ENCODE assay signal across 8 cellular contexts in genomic region chr12:95790025-95790911, GRCh38. TPM values are rescaled to one million over a fixed set of nuclear protein-coding genes. Genes with fewer than 3 reads are reported as not detected.
A peak's percentile ranks its signal among the peaks of the same experiment; 100 is the strongest.
DNase-seq lines count a peak whose midpoint lies in the region; ATAC-seq and TF ChIP-seq lines count a peak whose summit lies in the region.

Gene NTN4 (minus strand): TSS chr12:95790764. CDS start chr12:95790309, 455 bp downstream.

- H3K4me3 ChIP-seq in HUES64 (ENCODE audit: low read length) (peak within 1 kb of the TSS; percentile 72), muscle layer of colon (ENCODE audit: low read depth in 1 of 2, low read length in 2 of 2) (peak within 1 kb of the TSS; percentile 66 to 72), upper lobe of right lung (peak within 1 kb of the TSS; percentile 65)

- H3K36me3 ChIP-seq in HUES64 (ENCODE audit: insufficient read depth, low read length) (no peaks in the 10 kb centered on the region), muscle layer of colon (ENCODE audit: insufficient read depth, low read length) (no peaks in the 10 kb centered on the region), upper lobe of right lung (no peaks in the 10 kb centered on the region)

- H3K27ac ChIP-seq in HUES64 (ENCODE audit: low read depth, low read length), result no peak within 1 kb of the TSS
- peak within 1 kb of the TSS; percentile 60 for H3K27ac ChIP-seq in epithelial cell of prostate
- peak within 1 kb of the TSS; percentile 56 for H3K27ac ChIP-seq in muscle layer of colon (ENCODE audit: low read depth, low read length)
- peak within 1 kb of the TSS; percentile 80 for H3K27ac ChIP-seq in upper lobe of right lung

- POLR2A ChIA-PET in activated CD4-positive, alpha-beta T cell treated with anti-CD3 and anti-CD28 coated beads, Interleukin-2, amount 10 ng/mL, durations not matched to agents 7 days and 5 days (lab: Charles Lee), result no interaction called here

- under 1% methylated on average over 95 of the region's 95 CpGs for WGBS in HUES64

- H3K27me3 Mint-ChIP-seq in activated CD4-positive, alpha-beta T cell treated with anti-CD3 and anti-CD28 coated beads, Interleukin-2, amount 10 ng/mL, durations not matched to agents 7 days and 5 days, result peaks cover 78% of the 10 kb centered on the region

- H3K9me3 Mint-ChIP-seq in activated CD4-positive, alpha-beta T cell treated with anti-CD3 and anti-CD28 coated beads, Interleukin-2, amount 10 ng/mL, durations not matched to agents 7 days and 5 days, result no peaks in the 10 kb centered on the region

- DNase-seq in NCI-H1417 (lab: John Stamatoyannopoulos, UW) (peak; percentile 12 to 73 (median 65)), NCI-H1417 treated with DMSO at 0.1 percent for 48 hours (lab: John Stamatoyannopoulos, UW) (no peak), epithelial cell of prostate (ENCODE audit: low read depth, low spot score) (no peak), upper lobe of right lung (peak; percentile 77), COLO829 (ENCODE audit: low spot score) (no peak)
- no peak for DNase-seq in activated CD4-positive, alpha-beta T cell treated with anti-CD3 and anti-CD28 coated beads, Interleukin-2, amount 10 ng/mL, durations not matched to agents 7 days and 5 days

- TF ChIP-seq CTCF in upper lobe of right lung (IDR thresholded peaks at IDR 0.05), result no peak

- peaks cover 7% of the 10 kb centered on the region for H3K4me1 Mint-ChIP-seq in activated CD4-positive, alpha-beta T cell treated with anti-CD3 and anti-CD28 coated beads, Interleukin-2, amount 10 ng/mL, durations not matched to agents 7 days and 5 days

- ATAC-seq in upper lobe of right lung, result peak; percentile 61

- intact Hi-C loops in upper lobe of right lung (cut with DNase I), result no loop called here

- no peak within 1 kb of the TSS for H3K27ac Mint-ChIP-seq in activated CD4-positive, alpha-beta T cell treated with anti-CD3 and anti-CD28 coated beads, Interleukin-2, amount 10 ng/mL, durations not matched to agents 7 days and 5 days

- H3K9me3 ChIP-seq in HUES64 (ENCODE audit: insufficient read depth, low read depth, low read length) (no peaks in the 10 kb centered on the region), muscle layer of colon (ENCODE audit: low read length) (no peaks in the 10 kb centered on the region), upper lobe of right lung (no peaks in the 10 kb centered on the region)

- H3K4me1 ChIP-seq in HUES64 (ENCODE audit: insufficient read depth, low read length) (peaks cover 11% of the 10 kb centered on the region; the same call in 1 of the 2 replicates), muscle layer of colon (ENCODE audit: insufficient read depth, low read length) (peaks cover 9% of the 10 kb centered on the region), upper lobe of right lung (peaks cover 10% of the 10 kb centered on the region)

- H3K27me3 ChIP-seq in HUES64 (ENCODE audit: insufficient read depth, low read length) (peaks cover 85% of the 10 kb centered on the region), muscle layer of colon (ENCODE audit: control insufficient read depth in 1 of 2, insufficient read depth in 2 of 2, low read length in 2 of 2) (no peaks in the 10 kb centered on the region), upper lobe of right lung (peaks cover 24% of the 10 kb centered on the region)

- peak within 1 kb of the TSS; percentile 66 for H3K4me3 Mint-ChIP-seq in activated CD4-positive, alpha-beta T cell treated with anti-CD3 and anti-CD28 coated beads, Interleukin-2, amount 10 ng/mL, durations not matched to agents 7 days and 5 days

- H3K9ac ChIP-seq in HUES64 (ENCODE audit: low read depth, low read length), result peak within 1 kb of the TSS; percentile 53
- H3K9ac ChIP-seq in muscle layer of colon (ENCODE audit: low read length), result no peak within 1 kb of the TSS

- H3K36me3 Mint-ChIP-seq in activated CD4-positive, alpha-beta T cell treated with anti-CD3 and anti-CD28 coated beads, Interleukin-2, amount 10 ng/mL, durations not matched to agents 7 days and 5 days (ENCODE audit: low read depth), result no peaks in the 10 kb centered on the region

- CTCF ChIA-PET in activated CD4-positive, alpha-beta T cell treated with anti-CD3 and anti-CD28 coated beads, Interleukin-2, amount 10 ng/mL, durations not matched to agents 7 days and 5 days (lab: Charles Lee), result interaction anchor here (0.8 kb wide), 1 partner anchor 126 kb away, joined by 3 read pairs; no protein-coding TSS in a partner anchor

RNA-seq across cellular contexts. Expression of gene NTN4, which starts in this region (rescaled TPM):
- polyA plus RNA-seq in HUES64 (2013, experiment 1 of 2), result 1.00 TPM
- 2.1 TPM for polyA plus RNA-seq in HUES64 (2013, experiment 2 of 2)
- under 1 TPM; 0.17 to 0.40 TPM for total RNA-seq in activated CD4-positive, alpha-beta T cell treated with anti-CD3 and anti-CD28 coated beads, Interleukin-2, amount 10 ng/mL, durations not matched to agents 7 days and 5 days
- 136 TPM for total RNA-seq in upper lobe of right lung

Comparison
In these comparisons a context has a peak if more than half of its experiments do, and no peak if none do; other contexts are left out.
1. RNA of gene NTN4 (total RNA-seq): 136 TPM in upper lobe of right lung (single experiment); 0.17 to 0.40 TPM in activated CD4-positive, alpha-beta T cell treated with anti-CD3 and anti-CD28 coated beads, Interleukin-2, amount 10 ng/mL, durations not matched to agents 7 days and 5 days; every median in the first group is over 10 times any median in the second.
2. DNase-seq: peak in NCI-H1417 (3 of 3) and upper lobe of right lung (single experiment); none in NCI-H1417 treated with DMSO at 0.1 percent for 48 hours (single experiment), activated CD4-positive, alpha-beta T cell treated with anti-CD3 and anti-CD28 coated beads, Interleukin-2, amount 10 ng/mL, durations not matched to agents 7 days and 5 days (single experiment), epithelial cell of prostate (single experiment) and COLO829 (single experiment).
3. Peak in every context shown above with its lines, with median percentiles within 50 percentile points of each other: H3K4me3 ChIP-seq.